9 cellular contexts compared by ENCODE assay signal in genomic region chr1:238951809-238952208, GRCh38.
DNase-seq lines count a peak whose midpoint lies in the region; ATAC-seq and TF ChIP-seq lines count a peak whose summit lies in the region.
"Had no signal": no experiment of that assay in that cellular context is flagged by ENCODE, and none has a peak within 500 bp of the region (broad histone marks: within the 10 kb centered on the region; RNA-seq: fewer than 3 reads in every experiment).

No MANE protein-coding gene starts in this region.

- H3K27me3 ChIP-seq in breast epithelium, result no peaks in the 10 kb centered on the region

- intact Hi-C loops in breast epithelium (cut with DNase I; ENCODE audit: low total_unique reads), result no loop called here

- H3K36me3 Mint-ChIP-seq in nephron (ENCODE audit: low read depth), result no peaks in the 10 kb centered on the region
- H3K36me3 Mint-ChIP-seq: activated CD8-positive, alpha-beta memory T cell treated with anti-CD3 and anti-CD28 coated beads, Interleukin-2, amount 10 ng/mL, durations not matched to agents 7 days and 5 days had no signal

- H3K9me3 ChIP-seq in breast epithelium, result no peaks in the 10 kb centered on the region

- H3K4me1 ChIP-seq in breast epithelium, result no peaks in the 10 kb centered on the region

- no peak overlapping the region for H3K4me3 Mint-ChIP-seq in nephron
- H3K4me3 Mint-ChIP-seq: activated CD8-positive, alpha-beta memory T cell treated with anti-CD3 and anti-CD28 coated beads, Interleukin-2, amount 10 ng/mL, durations not matched to agents 7 days and 5 days had no signal

- no peaks in the 10 kb centered on the region for H3K9me3 Mint-ChIP-seq in nephron

- ATAC-seq in GM18870 (IDR thresholded peaks at IDR 0.05; ENCODE audit: unreplicated experiment) (no peak), GM21515 (IDR thresholded peaks at IDR 0.05; ENCODE audit: unreplicated experiment) (no peak)
- ATAC-seq: activated CD8-positive, alpha-beta memory T cell treated with anti-CD3 and anti-CD28 coated beads, Interleukin-2, amount 10 ng/mL, durations not matched to agents 7 days and 5 days had no signal

- H3K27me3 Mint-ChIP-seq in nephron (ENCODE audit: low read depth), result no peaks in the 10 kb centered on the region
- H3K27me3 Mint-ChIP-seq: activated CD8-positive, alpha-beta memory T cell treated with anti-CD3 and anti-CD28 coated beads, Interleukin-2, amount 10 ng/mL, durations not matched to agents 7 days and 5 days had no signal

- no peaks in the 10 kb centered on the region for H3K4me1 Mint-ChIP-seq in nephron
- H3K4me1 Mint-ChIP-seq: activated CD8-positive, alpha-beta memory T cell treated with anti-CD3 and anti-CD28 coated beads, Interleukin-2, amount 10 ng/mL, durations not matched to agents 7 days and 5 days had no signal

- H3K27ac Mint-ChIP-seq in nephron, result no peak overlapping the region
- H3K27ac Mint-ChIP-seq: activated CD8-positive, alpha-beta memory T cell treated with anti-CD3 and anti-CD28 coated beads, Interleukin-2, amount 10 ng/mL, durations not matched to agents 7 days and 5 days had no signal

- H3K4me3 ChIP-seq in NB4 (ENCODE audit: low read depth, low read length), result no peak overlapping the region
- H3K4me3 ChIP-seq in breast epithelium, result no peak overlapping the region

- H3K36me3 ChIP-seq in breast epithelium, result no peaks in the 10 kb centered on the region

- DNase-seq in EL, result peak; percentile 67
- DNase-seq in NB4 (ENCODE audit: low read depth), result peak; percentile 53
- no peak for DNase-seq in breast epithelium (ENCODE audit: low spot score in 2 of 2)
- DNase-seq in NCI-H1105 treated with DMSO at 0.1 percent for 48 hours (lab: John Stamatoyannopoulos, UW), result no peak
- DNase-seq in cortex of kidney (lab: John Stamatoyannopoulos, UW), result no peak
- DNase-seq: activated CD8-positive, alpha-beta memory T cell treated with anti-CD3 and anti-CD28 coated beads, Interleukin-2, amount 10 ng/mL, durations not matched to agents 7 days and 5 days had no signal

- no peak for TF ChIP-seq POLR2A in NB4 (IDR thresholded peaks at IDR 0.05; ENCODE audit: extremely low read depth, insufficient read length)
- no peak for TF ChIP-seq POLR2A in breast epithelium (IDR thresholded peaks at IDR 0.05)

- TF ChIP-seq CTCF in NB4 (IDR thresholded peaks at IDR 0.05; ENCODE audit: low read depth, low read length), result peak; percentile 29
- TF ChIP-seq CTCF in breast epithelium (IDR thresholded peaks at IDR 0.05), result peak in 2 of 3 donors; percentile 13 to 18
- peak; percentile 47 to 70 (median 51) for TF ChIP-seq CTCF in nephron (IDR thresholded peaks at IDR 0.05; ENCODE audit: unreplicated experiment in 3 of 3)

- H3K27ac ChIP-seq in breast epithelium, result no peak overlapping the region

Comparison
In these comparisons a context has a peak if more than half of its experiments do, and no peak if none do; other contexts are left out.
1. DNase-seq: peak in EL (single experiment) and NB4 (single experiment); none in breast epithelium (0 of 2), NCI-H1105 treated with DMSO at 0.1 percent for 48 hours (single experiment) and cortex of kidney (single experiment).
2. Peak in every context shown above with its lines, with median percentiles within 50 percentile points of each other: CTCF ChIP-seq.